Comparison of ENCODE assay signal across 1 cellular context in genomic region chr2:55419514-55420243, GRCh38.
TF ChIP-seq lines count a peak whose summit lies in the region.

CCDC88A (minus strand) TSS chr2:55419856; CDS start chr2:55419079, 777 bp downstream.

TF ChIP-seq in GM12878, 131 proteins besides CTCF, POLR2A, EP300 and RAD21 (continued from another document and continues in another):
- TF ChIP-seq, protein P1, sequence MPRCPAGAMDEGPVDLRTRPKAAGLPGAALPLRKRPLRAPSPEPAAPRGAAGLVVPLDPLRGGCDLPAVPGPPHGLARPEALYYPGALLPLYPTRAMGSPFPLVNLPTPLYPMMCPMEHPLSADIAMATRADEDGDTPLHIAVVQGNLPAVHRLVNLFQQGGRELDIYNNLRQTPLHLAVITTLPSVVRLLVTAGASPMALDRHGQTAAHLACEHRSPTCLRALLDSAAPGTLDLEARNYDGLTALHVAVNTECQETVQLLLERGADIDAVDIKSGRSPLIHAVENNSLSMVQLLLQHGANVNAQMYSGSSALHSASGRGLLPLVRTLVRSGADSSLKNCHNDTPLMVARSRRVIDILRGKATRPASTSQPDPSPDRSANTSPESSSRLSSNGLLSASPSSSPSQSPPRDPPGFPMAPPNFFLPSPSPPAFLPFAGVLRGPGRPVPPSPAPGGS (IDR thresholded peaks at IDR 0.05; ENCODE audit: borderline replicate concordance, insufficient read depth, low read depth, low read length, poor library complexity, severe bottlenecking) = no peak
- TF ChIP-seq MYC (IDR thresholded peaks at IDR 0.05; ENCODE audit: insufficient read depth, insufficient read length, insufficient replicate concordance, low read length, severe bottlenecking) (no peak), ATF3 (IDR thresholded peaks at IDR 0.05; ENCODE audit: borderline replicate concordance, extremely low read depth, low read depth, low read length) (no peak), BMI1 (IDR thresholded peaks at IDR 0.05; ENCODE audit: borderline replicate concordance) (no peak), USF2 (IDR thresholded peaks at IDR 0.05; ENCODE audit: borderline replicate concordance, low read depth, low read length) (no peak), PAX5 (IDR thresholded peaks at IDR 0.05; ENCODE audit: borderline replicate concordance, low read depth, low read length) (no peak), CHD1 (IDR thresholded peaks at IDR 0.05; ENCODE audit: low read depth, low read length) (no peak), POLR2AphosphoS5 (IDR thresholded peaks at IDR 0.05; ENCODE audit: low read length) (peak; percentile 77), ZNF622 (IDR thresholded peaks at IDR 0.05) (no peak), PAX8 (IDR thresholded peaks at IDR 0.05) (no peak), SP1 (IDR thresholded peaks at IDR 0.05; ENCODE audit: low read depth, low read length) (peak; percentile 47), RB1 (IDR thresholded peaks at IDR 0.05; ENCODE audit: borderline replicate concordance) (peak; percentile 77; the same call in 1 of the 2 replicates), BCL11A (IDR thresholded peaks at IDR 0.05; ENCODE audit: low read depth, low read length) (no peak), MLLT1 (IDR thresholded peaks at IDR 0.05) (no peak), SKIL (IDR thresholded peaks at IDR 0.05; ENCODE audit: low read depth, poor library complexity, severe bottlenecking) (no peak), ELK1 (IDR thresholded peaks at IDR 0.05; ENCODE audit: low read depth, low read length) (no peak), MAX (IDR thresholded peaks at IDR 0.05; ENCODE audit: low read depth, low read length) (peak; percentile 52; the same call in 1 of the 2 replicates), FOXM1 (IDR thresholded peaks at IDR 0.05; ENCODE audit: low read depth, low read length) (0 out of 2 replicates have a peak, but pooled peaks have one; percentile 59), SRF (IDR thresholded peaks at IDR 0.05; ENCODE audit: low read depth in 2 of 2, low read length in 2 of 2) (peak in 1 of 2 experiments; percentile 78; a peak in 1 of 4 replicates), SMC3 (IDR thresholded peaks at IDR 0.05; ENCODE audit: borderline replicate concordance, low read length) (no peak), ATF7 (IDR thresholded peaks at IDR 0.05; ENCODE audit: low read depth) (no peak), CEBPB (IDR thresholded peaks at IDR 0.05; ENCODE audit: borderline replicate concordance in 1 of 2, low read depth in 2 of 2, low read length in 2 of 2) (no peak), NFIC (IDR thresholded peaks at IDR 0.05; ENCODE audit: low read depth, low read length) (no peak), TCF12 (IDR thresholded peaks at IDR 0.05; ENCODE audit: low read depth, low read length) (peak; percentile 86; the same call in 1 of the 2 replicates), TCF3 (IDR thresholded peaks at IDR 0.05; ENCODE audit: borderline replicate concordance, insufficient read depth, low read depth, low read length) (peak; percentile 83; the same call in 1 of the 2 replicates), ZBED1 (IDR thresholded peaks at IDR 0.05; ENCODE audit: borderline replicate concordance) (no peak), DPF2 (IDR thresholded peaks at IDR 0.05) (peak; percentile 75)
- TF ChIP-seq, protein P2, sequence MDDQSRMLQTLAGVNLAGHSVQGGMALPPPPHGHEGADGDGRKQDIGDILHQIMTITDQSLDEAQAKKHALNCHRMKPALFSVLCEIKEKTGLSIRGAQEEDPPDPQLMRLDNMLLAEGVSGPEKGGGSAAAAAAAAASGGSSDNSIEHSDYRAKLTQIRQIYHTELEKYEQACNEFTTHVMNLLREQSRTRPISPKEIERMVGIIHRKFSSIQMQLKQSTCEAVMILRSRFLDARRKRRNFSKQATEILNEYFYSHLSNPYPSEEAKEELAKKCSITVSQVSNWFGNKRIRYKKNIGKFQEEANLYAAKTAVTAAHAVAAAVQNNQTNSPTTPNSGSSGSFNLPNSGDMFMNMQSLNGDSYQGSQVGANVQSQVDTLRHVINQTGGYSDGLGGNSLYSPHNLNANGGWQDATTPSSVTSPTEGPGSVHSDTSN (IDR thresholded peaks at IDR 0.05; ENCODE audit: insufficient replicate concordance, low read depth, low read length) = peak; percentile 85
- TF ChIP-seq, protein P3, sequence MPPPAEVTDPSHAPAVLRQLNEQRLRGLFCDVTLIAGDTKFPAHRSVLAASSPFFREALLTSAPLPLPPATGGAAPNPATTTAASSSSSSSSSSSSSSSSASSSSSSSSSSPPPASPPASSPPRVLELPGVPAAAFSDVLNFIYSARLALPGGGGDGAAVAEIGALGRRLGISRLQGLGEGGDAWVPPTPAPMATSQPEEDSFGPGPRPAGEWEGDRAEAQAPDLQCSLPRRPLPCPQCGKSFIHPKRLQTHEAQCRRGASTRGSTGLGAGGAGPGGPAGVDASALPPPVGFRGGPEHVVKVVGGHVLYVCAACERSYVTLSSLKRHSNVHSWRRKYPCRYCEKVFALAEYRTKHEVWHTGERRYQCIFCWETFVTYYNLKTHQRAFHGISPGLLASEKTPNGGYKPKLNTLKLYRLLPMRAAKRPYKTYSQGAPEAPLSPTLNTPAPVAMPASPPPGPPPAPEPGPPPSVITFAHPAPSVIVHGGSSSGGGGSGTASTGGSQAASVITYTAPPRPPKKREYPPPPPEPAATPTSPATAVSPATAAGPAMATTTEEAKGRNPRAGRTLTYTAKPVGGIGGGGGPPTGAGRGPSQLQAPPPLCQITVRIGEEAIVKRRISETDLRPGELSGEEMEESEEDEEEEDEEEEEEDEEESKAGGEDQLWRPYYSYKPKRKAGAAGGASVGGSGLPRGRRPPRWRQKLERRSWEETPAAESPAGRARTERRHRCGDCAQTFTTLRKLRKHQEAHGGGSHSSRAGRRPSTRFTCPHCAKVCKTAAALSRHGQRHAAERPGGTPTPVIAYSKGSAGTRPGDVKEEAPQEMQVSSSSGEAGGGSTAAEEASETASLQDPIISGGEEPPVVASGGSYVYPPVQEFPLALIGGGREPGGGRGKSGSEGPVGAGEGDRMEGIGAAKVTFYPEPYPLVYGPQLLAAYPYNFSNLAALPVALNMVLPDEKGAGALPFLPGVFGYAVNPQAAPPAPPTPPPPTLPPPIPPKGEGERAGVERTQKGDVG (CRISPR knock-in tag; IDR thresholded peaks at IDR 0.05) = no peak
- TF ChIP-seq, protein P4, sequence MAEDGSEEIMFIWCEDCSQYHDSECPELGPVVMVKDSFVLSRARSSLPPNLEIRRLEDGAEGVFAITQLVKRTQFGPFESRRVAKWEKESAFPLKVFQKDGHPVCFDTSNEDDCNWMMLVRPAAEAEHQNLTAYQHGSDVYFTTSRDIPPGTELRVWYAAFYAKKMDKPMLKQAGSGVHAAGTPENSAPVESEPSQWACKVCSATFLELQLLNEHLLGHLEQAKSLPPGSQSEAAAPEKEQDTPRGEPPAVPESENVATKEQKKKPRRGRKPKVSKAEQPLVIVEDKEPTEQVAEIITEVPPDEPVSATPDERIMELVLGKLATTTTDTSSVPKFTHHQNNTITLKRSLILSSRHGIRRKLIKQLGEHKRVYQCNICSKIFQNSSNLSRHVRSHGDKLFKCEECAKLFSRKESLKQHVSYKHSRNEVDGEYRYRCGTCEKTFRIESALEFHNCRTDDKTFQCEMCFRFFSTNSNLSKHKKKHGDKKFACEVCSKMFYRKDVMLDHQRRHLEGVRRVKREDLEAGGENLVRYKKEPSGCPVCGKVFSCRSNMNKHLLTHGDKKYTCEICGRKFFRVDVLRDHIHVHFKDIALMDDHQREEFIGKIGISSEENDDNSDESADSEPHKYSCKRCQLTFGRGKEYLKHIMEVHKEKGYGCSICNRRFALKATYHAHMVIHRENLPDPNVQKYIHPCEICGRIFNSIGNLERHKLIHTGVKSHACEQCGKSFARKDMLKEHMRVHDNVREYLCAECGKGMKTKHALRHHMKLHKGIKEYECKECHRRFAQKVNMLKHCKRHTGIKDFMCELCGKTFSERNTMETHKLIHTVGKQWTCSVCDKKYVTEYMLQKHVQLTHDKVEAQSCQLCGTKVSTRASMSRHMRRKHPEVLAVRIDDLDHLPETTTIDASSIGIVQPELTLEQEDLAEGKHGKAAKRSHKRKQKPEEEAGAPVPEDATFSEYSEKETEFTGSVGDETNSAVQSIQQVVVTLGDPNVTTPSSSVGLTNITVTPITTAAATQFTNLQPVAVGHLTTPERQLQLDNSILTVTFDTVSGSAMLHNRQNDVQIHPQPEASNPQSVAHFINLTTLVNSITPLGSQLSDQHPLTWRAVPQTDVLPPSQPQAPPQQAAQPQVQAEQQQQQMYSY (CRISPR knock-in tag; IDR thresholded peaks at IDR 0.05) = no peak
- TF ChIP-seq, protein P5, sequence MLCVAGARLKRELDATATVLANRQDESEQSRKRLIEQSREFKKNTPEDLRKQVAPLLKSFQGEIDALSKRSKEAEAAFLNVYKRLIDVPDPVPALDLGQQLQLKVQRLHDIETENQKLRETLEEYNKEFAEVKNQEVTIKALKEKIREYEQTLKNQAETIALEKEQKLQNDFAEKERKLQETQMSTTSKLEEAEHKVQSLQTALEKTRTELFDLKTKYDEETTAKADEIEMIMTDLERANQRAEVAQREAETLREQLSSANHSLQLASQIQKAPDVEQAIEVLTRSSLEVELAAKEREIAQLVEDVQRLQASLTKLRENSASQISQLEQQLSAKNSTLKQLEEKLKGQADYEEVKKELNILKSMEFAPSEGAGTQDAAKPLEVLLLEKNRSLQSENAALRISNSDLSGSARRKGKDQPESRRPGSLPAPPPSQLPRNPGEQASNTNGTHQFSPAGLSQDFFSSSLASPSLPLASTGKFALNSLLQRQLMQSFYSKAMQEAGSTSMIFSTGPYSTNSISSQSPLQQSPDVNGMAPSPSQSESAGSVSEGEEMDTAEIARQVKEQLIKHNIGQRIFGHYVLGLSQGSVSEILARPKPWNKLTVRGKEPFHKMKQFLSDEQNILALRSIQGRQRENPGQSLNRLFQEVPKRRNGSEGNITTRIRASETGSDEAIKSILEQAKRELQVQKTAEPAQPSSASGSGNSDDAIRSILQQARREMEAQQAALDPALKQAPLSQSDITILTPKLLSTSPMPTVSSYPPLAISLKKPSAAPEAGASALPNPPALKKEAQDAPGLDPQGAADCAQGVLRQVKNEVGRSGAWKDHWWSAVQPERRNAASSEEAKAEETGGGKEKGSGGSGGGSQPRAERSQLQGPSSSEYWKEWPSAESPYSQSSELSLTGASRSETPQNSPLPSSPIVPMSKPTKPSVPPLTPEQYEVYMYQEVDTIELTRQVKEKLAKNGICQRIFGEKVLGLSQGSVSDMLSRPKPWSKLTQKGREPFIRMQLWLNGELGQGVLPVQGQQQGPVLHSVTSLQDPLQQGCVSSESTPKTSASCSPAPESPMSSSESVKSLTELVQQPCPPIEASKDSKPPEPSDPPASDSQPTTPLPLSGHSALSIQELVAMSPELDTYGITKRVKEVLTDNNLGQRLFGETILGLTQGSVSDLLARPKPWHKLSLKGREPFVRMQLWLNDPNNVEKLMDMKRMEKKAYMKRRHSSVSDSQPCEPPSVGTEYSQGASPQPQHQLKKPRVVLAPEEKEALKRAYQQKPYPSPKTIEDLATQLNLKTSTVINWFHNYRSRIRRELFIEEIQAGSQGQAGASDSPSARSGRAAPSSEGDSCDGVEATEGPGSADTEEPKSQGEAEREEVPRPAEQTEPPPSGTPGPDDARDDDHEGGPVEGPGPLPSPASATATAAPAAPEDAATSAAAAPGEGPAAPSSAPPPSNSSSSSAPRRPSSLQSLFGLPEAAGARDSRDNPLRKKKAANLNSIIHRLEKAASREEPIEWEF (IDR thresholded peaks at IDR 0.05; ENCODE audit: insufficient replicate concordance, low read depth, low read length) = no peak
